In the genomic region with DNA sequence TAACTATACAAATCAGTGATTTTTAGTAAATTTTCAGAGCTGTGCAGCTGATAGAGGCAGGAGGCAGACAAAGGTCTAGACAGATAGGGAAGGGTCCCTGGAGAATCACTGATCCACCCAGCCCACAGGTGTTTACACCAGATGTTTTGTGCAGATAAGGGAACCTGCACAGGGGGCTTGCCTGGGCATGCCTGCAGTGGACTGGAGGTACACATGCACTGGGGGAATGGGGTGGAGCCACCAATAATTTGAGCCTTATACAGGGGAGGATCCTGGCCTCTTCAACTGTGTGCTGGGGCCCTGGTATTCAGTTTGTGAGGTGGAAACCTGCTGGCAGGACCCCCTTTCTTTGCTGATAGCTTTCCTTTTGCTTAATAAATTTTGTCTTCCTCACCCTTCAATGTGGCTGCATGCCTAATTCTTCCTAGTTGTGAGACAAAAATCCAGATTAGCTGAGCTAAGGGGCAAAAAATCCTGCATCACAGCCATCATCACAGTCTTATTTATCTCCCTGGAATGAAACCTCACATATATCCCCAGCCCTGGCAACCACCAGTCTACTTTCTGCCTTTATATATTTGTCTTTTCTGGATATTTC, we compare ENCODE assay signal across 20 cellular contexts.
DNase-seq lines count a peak whose midpoint lies in the region; ATAC-seq and TF ChIP-seq lines count a peak whose summit lies in the region.
"Had no signal": no experiment of that assay in that cellular context is flagged by ENCODE, and none has a peak within 500 bp of the region (broad histone marks: within the 10 kb centered on the region; RNA-seq: fewer than 3 reads in every experiment).

No MANE protein-coding gene starts in this region.

- H3K4me3 ChIP-seq in PC-3 (ENCODE audit: low read length) (no peak overlapping the region; the same call in 1 of the 2 replicates), hepatocyte (no peak overlapping the region)
- H3K4me3 ChIP-seq: ascending aorta, HAP-1, thyroid gland had no signal

- no peak overlapping the region for H2AFZ ChIP-seq in PC-3 (ENCODE audit: low read length)
- no peak overlapping the region for H2AFZ ChIP-seq in hepatocyte

- ATAC-seq in GM18511 (IDR thresholded peaks at IDR 0.05; ENCODE audit: unreplicated experiment) (peak; percentile 57), PC-3 (no peak)
- ATAC-seq: left cardiac atrium; natural killer cell treated with Interleukin-12 subunit alpha and Interleukin-12 subunit beta and Interleukin-15 and Interleukin-18, amount 100 ng/mL, for 72 hours had no signal

- H3K9ac ChIP-seq in PC-3 (ENCODE audit: low read length) = no peak overlapping the region

- H3K4me2 ChIP-seq in PC-3 (ENCODE audit: low read length) = peak overlapping the region; percentile 82; the same call in 1 of the 2 replicates
- peak overlapping the region; percentile 10 for H3K4me2 ChIP-seq in hepatocyte

- peaks cover 5% of the 10 kb centered on the region for H3F3A ChIP-seq in PC-3 (ENCODE audit: low read length, unreplicated experiment)

- H3K27ac ChIP-seq in PC-3 (ENCODE audit: low read length) = peak overlapping the region; percentile 87
- peak overlapping the region; percentile 40 for H3K27ac ChIP-seq in hepatocyte
- H3K27ac ChIP-seq: ascending aorta, thyroid gland had no signal

- POLR2A ChIA-PET in PC-3 (lab: Charles Lee; ENCODE audit: unreplicated experiment) = no interaction called here

- TF ChIP-seq CTCF in PC-3 (conservative IDR thresholded peaks at IDR 0.05; ENCODE audit: low read depth, low read length) (no peak), hepatocyte (IDR thresholded peaks at IDR 0.05; ENCODE audit: poor library complexity) (no peak)

- CTCF ChIA-PET in PC-3 (lab: Charles Lee) = interaction anchor here (1.0 kb wide), 1 partner anchor 94 kb away, joined by 3 read pairs; no protein-coding TSS in a partner anchor

- DNase-seq in D341Med (ENCODE audit: low spot score) (peak; percentile 7), PC-3 (no peak), hepatocyte (ENCODE audit: low spot score) (no peak), NCI-H2107 treated with DMSO at 0.1 percent for 48 hours (lab: John Stamatoyannopoulos, UW; ENCODE audit: unreplicated experiment) (no peak), NCI-H2171 (lab: John Stamatoyannopoulos, UW) (no peak), SIG-M5 treated with dmso at 0.1 percent for 504 hours (lab: John Stamatoyannopoulos, UW; ENCODE audit: unreplicated experiment) (no peak)
- DNase-seq in activated T-cell treated with anti-CD3 and anti-CD28 coated beads, Interleukin-2, amount 50 U/mL, for 1 hour = no peak
- DNase-seq: activated CD4-positive, alpha-beta T cell treated with anti-CD3 and anti-CD28 coated beads, Interleukin-2, amount 50 U/mL, for 4 hours; activated naive CD4-positive, alpha-beta T cell treated with anti-CD3 and anti-CD28 coated beads, Interleukin-2, amount 50 U/mL, for 16 hours; foreskin melanocyte; left cardiac atrium; NCI-H1694; SHP77 treated with DMSO at 0.1 percent for 48 hours; stimulated activated CD4-positive, alpha-beta T cell treated with anti-CD3 and anti-CD28 coated beads, Interleukin-1b, Interleukin-23, amount 100 ng/mL, for 48 hours; stimulated activated naive CD4-positive, alpha-beta T cell; thyroid gland had no signal

- H3K9me2 ChIP-seq in PC-3 (replicated peaks; ENCODE audit: low read length) (no peaks in the 10 kb centered on the region), hepatocyte (replicated peaks; ENCODE audit: insufficient read depth) (no peaks in the 10 kb centered on the region)

- H3K4me1 ChIP-seq in PC-3 (ENCODE audit: insufficient read depth, low read length) (peaks cover 24% of the 10 kb centered on the region), hepatocyte (ENCODE audit: insufficient read depth) (peaks cover 10% of the 10 kb centered on the region)
- H3K4me1 ChIP-seq: ascending aorta, HAP-1, thyroid gland had no signal

- peaks cover 99% of the 10 kb centered on the region for H3K79me2 ChIP-seq in PC-3 (ENCODE audit: low read length)
- peaks cover 90% of the 10 kb centered on the region for H3K79me2 ChIP-seq in hepatocyte

- H3K27me3 ChIP-seq in PC-3 (ENCODE audit: low read length) (no peaks in the 10 kb centered on the region), hepatocyte (no peaks in the 10 kb centered on the region)
- H3K27me3 ChIP-seq: ascending aorta, thyroid gland had no signal

- intact Hi-C loops in PC-3 (cut with micrococcal nuclease) = loop anchor here (10.0 kb wide), 1 partner anchor 89 kb away; no protein-coding TSS in a partner anchor

- peaks cover 10% of the 10 kb centered on the region for H3K36me3 ChIP-seq in PC-3 (ENCODE audit: low read depth, low read length)
- no peaks in the 10 kb centered on the region for H3K36me3 ChIP-seq in hepatocyte (replicated peaks; ENCODE audit: insufficient read depth, low read depth)
- H3K36me3 ChIP-seq: HAP-1, thyroid gland had no signal

- H4K20me1 ChIP-seq in PC-3 (ENCODE audit: low read length) = peaks cover 5% of the 10 kb centered on the region; the same call in 1 of the 2 replicates
- peaks cover 20% of the 10 kb centered on the region for H4K20me1 ChIP-seq in hepatocyte (ENCODE audit: insufficient read depth, poor library complexity, severe bottlenecking)

- no TSS peak for BruUV-seq in PC-3 (replicated peaks; lab: Mats Ljungman, UMichigan)

- H3K9me3 ChIP-seq in PC-3 (ENCODE audit: low read length) (no peaks in the 10 kb centered on the region), hepatocyte (ENCODE audit: low read depth) (no peaks in the 10 kb centered on the region)
- H3K9me3 ChIP-seq: thyroid gland had no signal
